In the genomic region with DNA sequence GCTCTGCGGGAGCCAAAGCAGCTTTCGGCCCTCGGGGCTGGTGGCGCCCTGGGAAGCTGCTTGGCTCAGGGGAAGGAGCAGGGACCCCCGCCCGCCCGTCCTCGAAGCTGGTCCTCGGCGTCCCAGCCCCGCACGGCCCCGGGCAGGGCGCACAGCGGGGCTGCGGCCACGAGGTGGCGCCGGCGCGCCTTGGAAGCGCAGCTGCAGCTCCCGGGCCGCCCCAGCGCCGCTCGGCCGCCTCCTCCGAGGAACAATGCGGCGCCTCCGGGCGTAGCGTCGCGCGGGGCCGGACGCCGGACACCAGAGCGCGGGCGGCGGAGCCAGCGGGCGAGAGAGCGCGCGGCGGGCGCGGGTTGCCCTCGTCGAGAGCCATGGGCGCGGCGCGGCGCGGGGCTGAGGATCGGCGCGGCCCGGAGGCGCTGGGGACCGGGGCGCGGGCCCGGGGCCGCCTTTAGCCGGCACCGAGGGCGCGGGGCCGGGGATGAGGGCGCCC, we compare ENCODE assay signal across 1 cellular context.
TF ChIP-seq lines count a peak whose summit lies in the region.

A gene with protein sequence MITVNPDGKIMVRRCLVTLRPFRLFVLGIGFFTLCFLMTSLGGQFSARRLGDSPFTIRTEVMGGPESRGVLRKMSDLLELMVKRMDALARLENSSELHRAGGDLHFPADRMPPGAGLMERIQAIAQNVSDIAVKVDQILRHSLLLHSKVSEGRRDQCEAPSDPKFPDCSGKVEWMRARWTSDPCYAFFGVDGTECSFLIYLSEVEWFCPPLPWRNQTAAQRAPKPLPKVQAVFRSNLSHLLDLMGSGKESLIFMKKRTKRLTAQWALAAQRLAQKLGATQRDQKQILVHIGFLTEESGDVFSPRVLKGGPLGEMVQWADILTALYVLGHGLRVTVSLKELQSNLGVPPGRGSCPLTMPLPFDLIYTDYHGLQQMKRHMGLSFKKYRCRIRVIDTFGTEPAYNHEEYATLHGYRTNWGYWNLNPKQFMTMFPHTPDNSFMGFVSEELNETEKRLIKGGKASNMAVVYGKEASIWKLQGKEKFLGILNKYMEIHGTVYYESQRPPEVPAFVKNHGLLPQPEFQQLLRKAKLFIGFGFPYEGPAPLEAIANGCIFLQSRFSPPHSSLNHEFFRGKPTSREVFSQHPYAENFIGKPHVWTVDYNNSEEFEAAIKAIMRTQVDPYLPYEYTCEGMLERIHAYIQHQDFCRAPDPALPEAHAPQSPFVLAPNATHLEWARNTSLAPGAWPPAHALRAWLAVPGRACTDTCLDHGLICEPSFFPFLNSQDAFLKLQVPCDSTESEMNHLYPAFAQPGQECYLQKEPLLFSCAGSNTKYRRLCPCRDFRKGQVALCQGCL (plus strand): TSS at position 229 of the 493 bp plus-strand sequence. CDS start 626 bp downstream, outside the sequence.

TF ChIP-seq in SK-N-SH, 30 proteins besides CTCF, POLR2A, EP300 and RAD21 (continued from another document):
- TF ChIP-seq, protein P1, sequence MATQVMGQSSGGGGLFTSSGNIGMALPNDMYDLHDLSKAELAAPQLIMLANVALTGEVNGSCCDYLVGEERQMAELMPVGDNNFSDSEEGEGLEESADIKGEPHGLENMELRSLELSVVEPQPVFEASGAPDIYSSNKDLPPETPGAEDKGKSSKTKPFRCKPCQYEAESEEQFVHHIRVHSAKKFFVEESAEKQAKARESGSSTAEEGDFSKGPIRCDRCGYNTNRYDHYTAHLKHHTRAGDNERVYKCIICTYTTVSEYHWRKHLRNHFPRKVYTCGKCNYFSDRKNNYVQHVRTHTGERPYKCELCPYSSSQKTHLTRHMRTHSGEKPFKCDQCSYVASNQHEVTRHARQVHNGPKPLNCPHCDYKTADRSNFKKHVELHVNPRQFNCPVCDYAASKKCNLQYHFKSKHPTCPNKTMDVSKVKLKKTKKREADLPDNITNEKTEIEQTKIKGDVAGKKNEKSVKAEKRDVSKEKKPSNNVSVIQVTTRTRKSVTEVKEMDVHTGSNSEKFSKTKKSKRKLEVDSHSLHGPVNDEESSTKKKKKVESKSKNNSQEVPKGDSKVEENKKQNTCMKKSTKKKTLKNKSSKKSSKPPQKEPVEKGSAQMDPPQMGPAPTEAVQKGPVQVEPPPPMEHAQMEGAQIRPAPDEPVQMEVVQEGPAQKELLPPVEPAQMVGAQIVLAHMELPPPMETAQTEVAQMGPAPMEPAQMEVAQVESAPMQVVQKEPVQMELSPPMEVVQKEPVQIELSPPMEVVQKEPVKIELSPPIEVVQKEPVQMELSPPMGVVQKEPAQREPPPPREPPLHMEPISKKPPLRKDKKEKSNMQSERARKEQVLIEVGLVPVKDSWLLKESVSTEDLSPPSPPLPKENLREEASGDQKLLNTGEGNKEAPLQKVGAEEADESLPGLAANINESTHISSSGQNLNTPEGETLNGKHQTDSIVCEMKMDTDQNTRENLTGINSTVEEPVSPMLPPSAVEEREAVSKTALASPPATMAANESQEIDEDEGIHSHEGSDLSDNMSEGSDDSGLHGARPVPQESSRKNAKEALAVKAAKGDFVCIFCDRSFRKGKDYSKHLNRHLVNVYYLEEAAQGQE (IDR thresholded peaks at IDR 0.05; ENCODE audit: low read depth, low read length), result 0 out of 2 replicates have a peak, but pooled peaks have one; percentile 39
- TF ChIP-seq TAF1 (IDR thresholded peaks at IDR 0.05; ENCODE audit: borderline replicate concordance, low read depth, low read length) (peak; percentile 29; the same call in 1 of the 2 replicates), FOXJ3 (CRISPR knock-in tag; IDR thresholded peaks at IDR 0.05) (no peak), MXI1 (IDR thresholded peaks at IDR 0.05; ENCODE audit: low read depth, low read length) (no peak), JUND (IDR thresholded peaks at IDR 0.05) (no peak), TEAD4 (IDR thresholded peaks at IDR 0.05; ENCODE audit: borderline replicate concordance, insufficient read depth) (no peak), GATA2 (CRISPR knock-in tag; IDR thresholded peaks at IDR 0.05) (no peak), NFIC (IDR thresholded peaks at IDR 0.05; ENCODE audit: borderline replicate concordance) (no peak), GABPA (IDR thresholded peaks at IDR 0.05; ENCODE audit: low read depth) (no peak)
- TF ChIP-seq, protein P2, sequence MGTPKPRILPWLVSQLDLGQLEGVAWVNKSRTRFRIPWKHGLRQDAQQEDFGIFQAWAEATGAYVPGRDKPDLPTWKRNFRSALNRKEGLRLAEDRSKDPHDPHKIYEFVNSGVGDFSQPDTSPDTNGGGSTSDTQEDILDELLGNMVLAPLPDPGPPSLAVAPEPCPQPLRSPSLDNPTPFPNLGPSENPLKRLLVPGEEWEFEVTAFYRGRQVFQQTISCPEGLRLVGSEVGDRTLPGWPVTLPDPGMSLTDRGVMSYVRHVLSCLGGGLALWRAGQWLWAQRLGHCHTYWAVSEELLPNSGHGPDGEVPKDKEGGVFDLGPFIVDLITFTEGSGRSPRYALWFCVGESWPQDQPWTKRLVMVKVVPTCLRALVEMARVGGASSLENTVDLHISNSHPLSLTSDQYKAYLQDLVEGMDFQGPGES (IDR thresholded peaks at IDR 0.05; ENCODE audit: low read depth, low read length), result no peak
